Comparison of ENCODE assay signal across 11 cellular contexts in genomic region chr5:179261301-179262125, GRCh38.
DNase-seq lines count a peak whose midpoint lies in the region; ATAC-seq and TF ChIP-seq lines count a peak whose summit lies in the region.
"Had no signal": no experiment of that assay in that cellular context is flagged by ENCODE, and none has a peak within 500 bp of the region (broad histone marks: within the 10 kb centered on the region; RNA-seq: fewer than 3 reads in every experiment).

No MANE protein-coding gene starts in this region.

- H3K27ac Mint-ChIP-seq in glutamatergic neuron (ENCODE audit: unreplicated experiment): peak overlapping the region; percentile 34
- H3K27ac Mint-ChIP-seq in activated CD4-positive, alpha-beta T cell treated with anti-CD3 and anti-CD28 coated beads, Interleukin-2, amount 10 ng/mL, durations not matched to agents 24 days and 14 days: no peak overlapping the region
- H3K27ac Mint-ChIP-seq: B cell had no signal

- H3K4me3 ChIP-seq in retinal pigment epithelial cell (ENCODE audit: low read length): no peak overlapping the region
- H3K4me3 ChIP-seq: body of pancreas had no signal

- no peak for DNase-seq in activated CD4-positive, CD25-positive, alpha-beta regulatory T cell (lab: John Stamatoyannopoulos, UW)
- peak; percentile 33 for DNase-seq in RPMI8226
- DNase-seq in glutamatergic neuron: peak; percentile 80
- DNase-seq in retinal pigment epithelial cell (ENCODE audit: low read depth): no peak
- DNase-seq in T-helper 9 cell: no peak
- DNase-seq in foreskin keratinocyte: no peak
- DNase-seq in activated CD4-positive, alpha-beta T cell treated with anti-CD3 and anti-CD28 coated beads, Interleukin-2, amount 10 ng/mL, durations not matched to agents 24 days and 14 days: no peak
- DNase-seq: stimulated activated CD4-positive, alpha-beta T cell treated with anti-CD3 and anti-CD28 coated beads, Interleukin-1b, Interleukin-23, amount 100 ng/mL, for 48 hours had no signal

- intact Hi-C loops in activated CD4-positive, alpha-beta T cell treated with anti-CD3 and anti-CD28 coated beads, Interleukin-2, amount 10 ng/mL, durations not matched to agents 24 days and 14 days (cut with micrococcal nuclease): no loop called here

- H3K4me3 Mint-ChIP-seq in glutamatergic neuron (ENCODE audit: unreplicated experiment): no peak overlapping the region
- H3K4me3 Mint-ChIP-seq in activated CD4-positive, alpha-beta T cell treated with anti-CD3 and anti-CD28 coated beads, Interleukin-2, amount 10 ng/mL, durations not matched to agents 24 days and 14 days: no peak overlapping the region
- H3K4me3 Mint-ChIP-seq: B cell had no signal

- peaks cover 7% of the 10 kb centered on the region for H3K9me3 Mint-ChIP-seq in glutamatergic neuron (ENCODE audit: unreplicated experiment)
- no peaks in the 10 kb centered on the region for H3K9me3 Mint-ChIP-seq in activated CD4-positive, alpha-beta T cell treated with anti-CD3 and anti-CD28 coated beads, Interleukin-2, amount 10 ng/mL, durations not matched to agents 24 days and 14 days

- peaks cover 10% of the 10 kb centered on the region for H3K27me3 Mint-ChIP-seq in glutamatergic neuron (ENCODE audit: unreplicated experiment)
- no peaks in the 10 kb centered on the region for H3K27me3 Mint-ChIP-seq in activated CD4-positive, alpha-beta T cell treated with anti-CD3 and anti-CD28 coated beads, Interleukin-2, amount 10 ng/mL, durations not matched to agents 24 days and 14 days
- H3K27me3 Mint-ChIP-seq: B cell had no signal

- no peaks in the 10 kb centered on the region for H3K27me3 ChIP-seq in foreskin keratinocyte
- H3K27me3 ChIP-seq: body of pancreas had no signal

- H3K27ac ChIP-seq in foreskin keratinocyte: no peak overlapping the region
- H3K27ac ChIP-seq: body of pancreas had no signal

- H3K4me1 Mint-ChIP-seq in glutamatergic neuron (ENCODE audit: low read depth, unreplicated experiment): peaks cover 25% of the 10 kb centered on the region
- no peaks in the 10 kb centered on the region for H3K4me1 Mint-ChIP-seq in activated CD4-positive, alpha-beta T cell treated with anti-CD3 and anti-CD28 coated beads, Interleukin-2, amount 10 ng/mL, durations not matched to agents 24 days and 14 days
- H3K4me1 Mint-ChIP-seq: B cell had no signal

- H3K4me1 ChIP-seq in foreskin keratinocyte: no peaks in the 10 kb centered on the region

- peak; percentile 18 to 24 for ATAC-seq in activated CD4-positive, CD25-positive, alpha-beta regulatory T cell treated with anti-CD3 and anti-CD28 coated beads, Interleukin-2, amount 50 U/mL, for 24 hours
- ATAC-seq in foreskin keratinocyte: no peak
- ATAC-seq: body of pancreas had no signal

- TF ChIP-seq CTCF in glutamatergic neuron (IDR thresholded peaks at IDR 0.05; ENCODE audit: partially characterized antibody, unreplicated experiment) (peak; percentile 57), retinal pigment epithelial cell (conservative IDR thresholded peaks at IDR 0.05; ENCODE audit: low read depth, low read length) (peak; percentile 43), foreskin keratinocyte (conservative IDR thresholded peaks at IDR 0.05) (no peak)

- H3K36me3 Mint-ChIP-seq in glutamatergic neuron (ENCODE audit: unreplicated experiment): no peaks in the 10 kb centered on the region
- H3K36me3 Mint-ChIP-seq in activated CD4-positive, alpha-beta T cell treated with anti-CD3 and anti-CD28 coated beads, Interleukin-2, amount 10 ng/mL, durations not matched to agents 24 days and 14 days (ENCODE audit: low read depth): no peaks in the 10 kb centered on the region

Comparison
In these comparisons a context has a peak if more than half of its experiments do, and no peak if none do; other contexts are left out.
1. DNase-seq: peak in RPMI8226 (single experiment) and glutamatergic neuron (single experiment); none in activated CD4-positive, CD25-positive, alpha-beta regulatory T cell (0 of 4), retinal pigment epithelial cell (single experiment), T-helper 9 cell (single experiment), foreskin keratinocyte (0 of 2) and activated CD4-positive, alpha-beta T cell treated with anti-CD3 and anti-CD28 coated beads, Interleukin-2, amount 10 ng/mL, durations not matched to agents 24 days and 14 days (single experiment).